In the genomic region with DNA sequence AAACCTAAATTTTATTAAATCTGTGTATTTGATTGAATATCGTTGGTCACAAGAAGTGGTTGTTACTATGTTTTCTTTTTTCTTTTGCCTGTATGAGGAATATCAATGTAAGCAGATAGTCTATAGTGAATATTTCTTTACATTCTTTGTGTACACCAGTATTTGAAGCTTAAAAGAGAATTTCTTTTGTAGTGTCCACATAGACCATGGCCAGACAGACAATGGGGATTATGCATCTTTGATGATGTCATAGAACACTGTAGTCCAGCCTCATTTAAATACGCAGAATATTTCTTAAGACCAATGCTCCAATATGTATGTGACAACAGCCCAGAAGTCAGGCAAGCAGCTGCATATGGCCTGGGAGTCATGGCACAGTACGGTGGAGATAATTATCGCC, we compare ENCODE assay signal across 8 cellular contexts.
"Had no signal": no experiment of that assay in that cellular context is flagged by ENCODE, and none has a peak within 500 bp of the region (broad histone marks: within the 10 kb centered on the region; RNA-seq: fewer than 3 reads in every experiment).

No MANE protein-coding gene starts in this region.

- FAIRE-seq: H1, HTR-8/SVneo had no signal

- H3K9me3 ChIP-seq: HAP-1 had no signal

- H3K4me2 ChIP-seq: GM23338, KMS-11 had no signal

- H3K4me3 ChIP-seq: GM23338, HAP-1 had no signal

- H3K27ac ChIP-seq: KMS-11 had no signal

- H3K9ac ChIP-seq: KMS-11 had no signal

- DNase-seq: H7, KBM-7 had no signal

- ATAC-seq: HCT116 had no signal

- H2AFZ ChIP-seq: GM23338 had no signal
